Comparison of ENCODE assay signal across 1 cellular context in genomic region chr18:9914584-9915290, GRCh38.
TF ChIP-seq lines count a peak whose summit lies in the region.

No MANE protein-coding gene starts in this region.

TF ChIP-seq in K562, 482 proteins besides CTCF, POLR2A, EP300 and RAD21 (continued from another document and continues in another):
- TF ChIP-seq ARID1B (IDR thresholded peaks at IDR 0.05) (no peak), TCFL5 (CRISPR knock-in tag; conservative IDR thresholded peaks at IDR 0.05) (0 out of 2 replicates have a peak, but pooled peaks have one; percentile 55), SNRNP70 (optimal IDR thresholded peaks at IDR 0.05; ENCODE audit: low read depth, low read length) (no peak), ZNF311 (CRISPR knock-in tag; IDR thresholded peaks at IDR 0.05) (peak; percentile 66; the same call in 1 of the 2 replicates), PKNOX1 (IDR thresholded peaks at IDR 0.05) (peak; percentile 67; the same call in 1 of the 2 replicates), THRB (CRISPR knock-in tag; conservative IDR thresholded peaks at IDR 0.05) (0 out of 2 replicates have a peak, but pooled peaks have one; percentile 73), UBTF (IDR thresholded peaks at IDR 0.05; ENCODE audit: borderline replicate concordance in 1 of 2, low read depth in 2 of 2, low read length in 2 of 2) (peak; percentile 86 to 87; a peak in 3 of 4 replicates), ZC3H4 (CRISPR knock-in tag; IDR thresholded peaks at IDR 0.05; ENCODE audit: borderline replicate concordance) (peak; percentile 73; the same call in 1 of the 2 replicates), ZNF589 (CRISPR knock-in tag; IDR thresholded peaks at IDR 0.05; ENCODE audit: low read depth) (peak; percentile 66; the same call in 1 of the 2 replicates), ZNF12 (CRISPR knock-in tag; IDR thresholded peaks at IDR 0.05) (no peak), OTX1 (CRISPR knock-in tag; IDR thresholded peaks at IDR 0.05) (peak; percentile 73; the same call in 1 of the 2 replicates), POLR2G (IDR thresholded peaks at IDR 0.05; ENCODE audit: low read depth, low read length) (peak; percentile 69), ZNF224 (CRISPR knock-in tag; IDR thresholded peaks at IDR 0.05) (no peak), MAZ (CRISPR knock-in tag; conservative IDR thresholded peaks at IDR 0.05 in 1 of 2, IDR thresholded peaks at IDR 0.05 in 1 of 2) (peak in 1 of 2 experiments; percentile 71; a peak in 3 of 4 replicates), CXXC5 (CRISPR knock-in tag; IDR thresholded peaks at IDR 0.05) (peak; percentile 79), MITF (IDR thresholded peaks at IDR 0.05) (peak; percentile 56; the same call in 1 of the 2 replicates), SREBF2 (CRISPR knock-in tag; IDR thresholded peaks at IDR 0.05) (no peak), ZNF384 (IDR thresholded peaks at IDR 0.05; ENCODE audit: low read depth, low read length) (peak; percentile 63; the same call in 1 of the 2 replicates), IFI16 (CRISPR knock-in tag; IDR thresholded peaks at IDR 0.05) (no peak), PTTG1 (tag; IDR thresholded peaks at IDR 0.05; ENCODE audit: low read depth) (no peak), E2F6 (IDR thresholded peaks at IDR 0.05; ENCODE audit: borderline replicate concordance in 1 of 2, extremely low read depth in 1 of 2, insufficient read depth in 1 of 2, insufficient read length in 1 of 2, low read depth in 1 of 2, low read length in 1 of 2, poor library complexity in 1 of 2, severe bottlenecking in 1 of 2) (peak in 1 of 2 experiments; percentile 83), STAT5A (IDR thresholded peaks at IDR 0.05; ENCODE audit: borderline replicate concordance, low read length) (peak; percentile 14; the same call in 1 of the 2 replicates), CREM (IDR thresholded peaks at IDR 0.05; ENCODE audit: low read depth) (peak; percentile 54), NR2C2 (CRISPR knock-in tag; IDR thresholded peaks at IDR 0.05) (no peak), NR2C2 (tag; IDR thresholded peaks at IDR 0.05) (no peak), RNF2 (IDR thresholded peaks at IDR 0.05) (peak; percentile 87), GTF2F1 (IDR thresholded peaks at IDR 0.05; ENCODE audit: low read depth, low read length) (no peak), NR4A1 (CRISPR knock-in tag; IDR thresholded peaks at IDR 0.05) (0 out of 2 replicates have a peak, but pooled peaks have one; percentile 87), NR4A1 (tag; IDR thresholded peaks at IDR 0.05) (no peak), CEBPB (tag; IDR thresholded peaks at IDR 0.05) (peak; percentile 9; the same call in 1 of the 2 replicates), E2F1 (CRISPR knock-in tag; IDR thresholded peaks at IDR 0.05) (peak; percentile 67; the same call in 1 of the 2 replicates), ARNT (IDR thresholded peaks at IDR 0.05) (no peak), HDAC2 (IDR thresholded peaks at IDR 0.05) (peak; percentile 90), POLR2AphosphoS5 (IDR thresholded peaks at IDR 0.05; ENCODE audit: control insufficient read depth, insufficient read depth, low read depth, low read length) (peak; percentile 75), RFX1 (IDR thresholded peaks at IDR 0.05) (no peak), SRSF3 (IDR thresholded peaks at IDR 0.05; ENCODE audit: insufficient read depth, low read length) (0 out of 2 replicates have a peak, but pooled peaks have one; percentile 75), CREB3L1 (IDR thresholded peaks at IDR 0.05; ENCODE audit: borderline replicate concordance, low read depth) (peak; percentile 20; the same call in 1 of the 2 replicates), HDAC1 (IDR thresholded peaks at IDR 0.05) (peak in 1 of 2 experiments; percentile 83; a peak in 2 of 4 replicates), PTRF (tag; IDR thresholded peaks at IDR 0.05) (no peak), TCF3 (CRISPR knock-in tag; IDR thresholded peaks at IDR 0.05) (peak; percentile 73), MXI1 (IDR thresholded peaks at IDR 0.05; ENCODE audit: low read depth, low read length) (peak; percentile 40; the same call in 1 of the 2 replicates), ZNF511 (CRISPR knock-in tag; IDR thresholded peaks at IDR 0.05) (0 out of 2 replicates have a peak, but pooled peaks have one; percentile 48), SRSF7 (optimal IDR thresholded peaks at IDR 0.05; ENCODE audit: low read depth, low read length) (peak; percentile 34), PCBP2 (IDR thresholded peaks at IDR 0.05; ENCODE audit: low read depth, low read length, poor library complexity, severe bottlenecking) (peak; percentile 33), ZNF444 (CRISPR knock-in tag; IDR thresholded peaks at IDR 0.05) (peak; percentile 50; the same call in 1 of the 2 replicates), TAF7 (tag; IDR thresholded peaks at IDR 0.05) (peak; percentile 33; the same call in 1 of the 2 replicates), ZNF239 (CRISPR knock-in tag; IDR thresholded peaks at IDR 0.05) (peak; percentile 51; the same call in 1 of the 2 replicates), ZNF778 (CRISPR knock-in tag; IDR thresholded peaks at IDR 0.05) (no peak), DEAF1 (CRISPR knock-in tag; IDR thresholded peaks at IDR 0.05) (peak; percentile 53; the same call in 1 of the 2 replicates), ZBED1 (IDR thresholded peaks at IDR 0.05) (0 out of 2 replicates have a peak, but pooled peaks have one; percentile 6), ZNF561 (CRISPR knock-in tag; conservative IDR thresholded peaks at IDR 0.05) (0 out of 2 replicates have a peak, but pooled peaks have one; percentile 24), ZNF165 (CRISPR knock-in tag; IDR thresholded peaks at IDR 0.05; ENCODE audit: borderline replicate concordance) (0 out of 2 replicates have a peak, but pooled peaks have one; percentile 55), ZNF586 (CRISPR knock-in tag; conservative IDR thresholded peaks at IDR 0.05) (no peak; the same call in 1 of the 2 replicates), HMG20B (CRISPR knock-in tag; IDR thresholded peaks at IDR 0.05) (no peak), NR2F6 (CRISPR knock-in tag; IDR thresholded peaks at IDR 0.05) (peak; percentile 75; the same call in 1 of the 2 replicates), ZNF740 (CRISPR knock-in tag; IDR thresholded peaks at IDR 0.05) (peak; percentile 4; the same call in 1 of the 2 replicates), ZNF740 (tag; IDR thresholded peaks at IDR 0.05) (no peak), SUPT5H (IDR thresholded peaks at IDR 0.05) (peak; percentile 79), CREB1 (IDR thresholded peaks at IDR 0.05) (peak; percentile 43; the same call in 1 of the 2 replicates), CREB1 (CRISPR knock-in tag; IDR thresholded peaks at IDR 0.05) (peak; percentile 45; the same call in 1 of the 2 replicates)
